ENCODE assay signal across 8 cellular contexts in the genomic region with DNA sequence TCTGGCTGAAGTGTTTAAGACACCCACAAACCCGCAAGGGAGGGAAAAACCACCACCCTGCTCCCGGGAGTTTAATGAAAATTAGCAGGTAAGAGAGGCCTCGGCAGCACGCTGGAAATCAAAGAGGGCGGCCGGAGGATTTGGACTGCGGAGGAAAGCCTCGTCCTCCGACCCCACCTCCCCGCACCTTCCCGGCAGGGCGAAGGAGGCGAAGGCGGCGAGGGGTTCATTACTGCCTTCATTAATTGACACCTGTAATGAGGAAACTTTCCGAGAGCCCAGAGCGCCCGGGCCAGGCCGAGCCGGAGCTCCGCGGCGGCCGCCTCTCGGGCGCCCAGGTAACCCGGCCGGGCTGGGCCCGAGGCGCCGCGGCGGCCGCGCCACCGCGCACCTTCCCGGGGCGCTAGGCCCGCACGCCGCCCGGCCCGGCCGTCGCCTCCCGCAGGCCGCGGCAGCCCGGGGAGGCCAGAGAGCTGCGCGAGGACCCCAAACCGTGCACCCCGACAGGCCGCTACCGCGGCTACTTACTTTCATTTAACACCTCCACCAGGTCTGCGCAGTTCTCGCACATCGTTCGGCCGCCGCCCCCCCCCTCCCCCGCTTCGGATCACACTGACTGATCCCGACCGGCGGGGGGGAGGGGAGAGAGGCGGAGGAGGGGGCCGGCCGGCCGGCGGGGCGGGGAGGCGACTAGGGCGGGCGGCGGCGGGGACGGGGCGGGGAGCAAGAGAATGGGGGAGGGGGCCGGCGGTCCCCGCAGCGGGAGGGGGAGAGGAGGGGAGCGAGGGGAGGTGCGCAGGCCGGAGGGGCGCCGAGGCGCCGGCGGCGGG.
DNase-seq lines count a peak whose midpoint lies in the region; ATAC-seq and TF ChIP-seq lines count a peak whose summit lies in the region.

No MANE protein-coding gene starts in this region.

- peak overlapping the region; percentile 83 to 89 for H3K27ac ChIP-seq in mucosa of rectum (ENCODE audit: low read depth in 2 of 2, low read length in 2 of 2)

- no peaks in the 10 kb centered on the region for H3K36me3 ChIP-seq in mucosa of rectum (ENCODE audit: control insufficient read depth in 2 of 2, insufficient read depth in 2 of 2, low read length in 2 of 2)

- H3K4me3 ChIP-seq in epithelial cell of esophagus (ENCODE audit: low read length): peak overlapping the region; percentile 84
- H3K4me3 ChIP-seq in mucosa of rectum (ENCODE audit: low read length in 2 of 2): peak overlapping the region; percentile 77 to 93

- peak overlapping the region; percentile 74 to 86 for H3K9ac ChIP-seq in mucosa of rectum (ENCODE audit: low read depth in 1 of 2, low read length in 2 of 2)

- peak; percentile 91 for DNase-seq in AG20443 (ENCODE audit: low spot score)
- DNase-seq in NOMO-1 (lab: John Stamatoyannopoulos, UW; ENCODE audit: unreplicated experiment in 2 of 2): peak; percentile 59 to 78
- DNase-seq in activated T-cell treated with anti-CD3 and anti-CD28 coated beads for 1 hour (ENCODE audit: low read depth): peak; percentile 75
- peak; percentile 85 for DNase-seq in epithelial cell of esophagus (ENCODE audit: low read depth)
- peak; percentile 79 for DNase-seq in stimulated activated CD8-positive, alpha-beta memory T cell treated with anti-CD3 and anti-CD28 coated beads, Interleukin-4, amount 100 ng/mL, for 24 hours (ENCODE audit: low read depth)

- peaks cover 13% of the 10 kb centered on the region in 2 donors for H3K4me1 ChIP-seq in mucosa of rectum (ENCODE audit: control insufficient read depth in 2 of 2, insufficient read depth in 2 of 2, low read length in 2 of 2)

- ATAC-seq in GM19043 (IDR thresholded peaks at IDR 0.05; ENCODE audit: low read depth, unreplicated experiment) (peak; percentile 17), HG03439 (IDR thresholded peaks at IDR 0.05; ENCODE audit: unreplicated experiment) (peak; percentile 27)

- no peaks in the 10 kb centered on the region for H3K27me3 ChIP-seq in mucosa of rectum (ENCODE audit: control insufficient read depth in 2 of 2, insufficient read depth in 2 of 2, low read length in 2 of 2)

- TF ChIP-seq CTCF in epithelial cell of esophagus (IDR thresholded peaks at IDR 0.05; ENCODE audit: insufficient read depth, low read depth, low read length, missing control alignments): no peak

- H3K9me3 ChIP-seq in mucosa of rectum (ENCODE audit: control insufficient read depth in 2 of 2, low read length in 2 of 2): no peaks in the 10 kb centered on the region

Comparison
In these comparisons a context has a peak if more than half of its experiments do, and no peak if none do; other contexts are left out.
1. Peak in every context shown above with its lines: DNase-seq, ATAC-seq, H3K4me3 ChIP-seq and H3K27ac ChIP-seq.